In the genomic region with DNA sequence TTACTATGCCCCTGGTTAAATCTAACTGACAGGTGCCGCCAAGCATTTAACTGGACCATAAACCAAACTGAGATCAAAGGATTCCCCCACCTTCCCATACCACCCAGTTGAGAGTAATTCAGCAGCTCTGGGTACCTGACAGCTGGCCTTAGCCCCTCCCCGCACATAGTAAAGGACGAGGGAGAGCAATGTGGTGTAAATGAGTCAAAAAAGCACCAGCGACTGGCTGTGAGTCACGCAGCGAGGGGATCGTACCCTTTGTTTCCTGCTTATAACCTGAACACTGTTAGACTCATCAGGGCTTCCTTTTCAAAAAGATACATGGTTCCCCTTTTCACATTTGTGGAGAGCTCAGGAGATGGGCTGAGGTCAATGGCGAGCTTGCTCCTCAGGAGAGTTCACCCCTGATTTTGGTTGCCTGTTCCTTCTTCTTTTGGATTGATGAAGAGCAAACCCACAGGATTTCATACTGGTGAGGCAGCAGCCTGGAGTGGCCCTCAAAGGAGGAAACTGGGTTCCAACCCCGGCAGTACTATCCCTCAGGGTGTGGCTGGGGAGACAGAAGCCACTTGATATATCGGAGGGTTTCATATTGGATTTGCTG, we compare ENCODE assay signal across 8 cellular contexts.
DNase-seq lines count a peak whose midpoint lies in the region; ATAC-seq and TF ChIP-seq lines count a peak whose summit lies in the region.

No MANE protein-coding gene starts in this region.

- no peaks in the 10 kb centered on the region for H3K9me3 ChIP-seq in ovary

- intact Hi-C loops in ovary (cut with DNase I) = loop anchor here in 1 of 4 donors (10.0 kb wide), 1 partner anchor 351 kb away; no protein-coding TSS in a partner anchor

- peak; percentile 71 for ATAC-seq in GM18907 (IDR thresholded peaks at IDR 0.05; ENCODE audit: unreplicated experiment)
- ATAC-seq in HG02973 (IDR thresholded peaks at IDR 0.05; ENCODE audit: unreplicated experiment) = peak; percentile 69

- 36 to 50% (median 47%) methylated on average over 10 of the region's 10 CpGs for WGBS in ovary, 3 donors

- no peaks in the 10 kb centered on the region for H3K36me3 ChIP-seq in ovary

- no peak for TF ChIP-seq POLR2A in ovary (IDR thresholded peaks at IDR 0.05)

- no peak overlapping the region for H3K27ac ChIP-seq in ovary

- H3K4me3 ChIP-seq in ovary = no peak overlapping the region

- no peak for TF ChIP-seq EP300 in ovary (IDR thresholded peaks at IDR 0.05)

- no peaks in the 10 kb centered on the region for H3K4me1 ChIP-seq in ovary (ENCODE audit: insufficient read depth)

- DNase-seq in SIG-M5 (lab: John Stamatoyannopoulos, UW) = peak; percentile 94
- peak; percentile 39 for DNase-seq in amniotic epithelial cell (ENCODE audit: low read depth)
- DNase-seq in stimulated activated CD4-positive, alpha-beta T cell treated with anti-CD3 and anti-CD28 coated beads, Interleukin-15, amount 100 ng/mL, for 1 hour (ENCODE audit: low read depth in 1 of 2, low spot score in 1 of 2) = peak; percentile 15 to 50
- DNase-seq in effector CD8-positive, alpha-beta T cell (lab: John Stamatoyannopoulos, UW) = no peak
- no peak for DNase-seq in ovary
- DNase-seq in RPMI8226 = no peak

- no peaks in the 10 kb centered on the region for H3K27me3 ChIP-seq in ovary

- TF ChIP-seq CTCF in ovary (IDR thresholded peaks at IDR 0.05) = no peak

Comparison
In these comparisons a context has a peak if more than half of its experiments do, and no peak if none do; other contexts are left out.
1. DNase-seq: peak in SIG-M5 (single experiment), amniotic epithelial cell (single experiment) and stimulated activated CD4-positive, alpha-beta T cell treated with anti-CD3 and anti-CD28 coated beads, Interleukin-15, amount 100 ng/mL, for 1 hour (2 of 2); none in effector CD8-positive, alpha-beta T cell (single experiment), ovary (0 of 5) and RPMI8226 (single experiment).